ENCODE assay signal across 10 cellular contexts in the genomic region with DNA sequence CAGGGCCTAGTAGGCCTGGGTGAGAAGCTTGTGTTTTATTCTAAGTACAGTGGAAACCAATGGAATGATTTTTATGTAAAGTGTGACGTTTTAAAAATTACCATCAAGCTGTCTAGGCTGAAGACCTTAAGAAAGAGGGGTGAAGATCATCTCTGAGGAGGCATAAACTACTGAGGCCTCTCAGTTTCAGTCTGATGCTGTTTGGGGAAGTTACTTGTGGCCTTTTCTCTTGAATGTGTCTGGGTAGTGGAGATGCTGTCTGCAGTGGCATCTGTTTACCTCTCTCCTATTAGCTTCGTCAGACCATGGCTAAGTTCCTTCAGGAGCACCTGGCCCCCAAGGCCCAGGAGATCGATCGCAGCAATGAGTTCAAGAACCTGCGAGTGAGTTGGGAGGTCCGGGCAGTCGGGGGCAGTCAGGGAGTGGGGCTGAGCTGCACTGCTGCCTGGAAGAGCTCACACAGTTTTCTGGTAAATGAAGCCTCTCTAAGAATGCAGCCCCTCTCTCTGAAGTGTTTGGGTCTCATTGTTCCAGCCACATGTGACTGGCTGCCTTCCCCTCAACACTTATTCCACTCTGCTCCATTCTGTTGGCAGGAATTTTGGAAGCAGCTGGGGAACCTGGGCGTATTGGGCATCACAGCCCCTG. TPM values are rescaled to one million over a fixed set of nuclear protein-coding genes. Genes with fewer than 3 reads are reported as not detected.
A peak's percentile ranks its signal among the peaks of the same experiment; 100 is the strongest.
DNase-seq lines count a peak whose midpoint lies in the region; ATAC-seq and TF ChIP-seq lines count a peak whose summit lies in the region.
"Had no signal": no experiment of that assay in that cellular context is flagged by ENCODE, and none has a peak within 500 bp of the region (broad histone marks: within the 10 kb centered on the region; RNA-seq: fewer than 3 reads in every experiment).

No MANE protein-coding gene starts in this region.

- 89 to 93% methylated on average over 8 of the region's 8 CpGs for WGBS in ectodermal cell, 2 experiments

- no peaks in the 10 kb centered on the region for H3K27me3 ChIP-seq in GM06990 (replicated peaks; ENCODE audit: control insufficient read depth, insufficient read depth, low read length)
- H3K27me3 ChIP-seq in ectodermal cell (ENCODE audit: control insufficient read depth, insufficient read depth, low read length, poor library complexity, severe bottlenecking), result no peaks in the 10 kb centered on the region
- H3K27me3 ChIP-seq in lower lobe of right lung (ENCODE audit: low read depth), result no peaks in the 10 kb centered on the region
- H3K27me3 ChIP-seq: SJCRH30 had no signal

- peaks cover 22% of the 10 kb centered on the region for H3K36me3 ChIP-seq in GM06990 (ENCODE audit: control insufficient read depth, insufficient read depth, low read length)
- H3K36me3 ChIP-seq in ectodermal cell (ENCODE audit: control insufficient read depth, insufficient read depth, low read length), result peaks cover 24% of the 10 kb centered on the region
- peaks cover 48% of the 10 kb centered on the region for H3K36me3 ChIP-seq in lower lobe of right lung

- peak overlapping the region; percentile 16 for H3K27ac ChIP-seq in ectodermal cell (ENCODE audit: insufficient read depth, low read depth, low read length, poor library complexity, severe bottlenecking)
- no peak overlapping the region for H3K27ac ChIP-seq in lower lobe of right lung
- H3K27ac ChIP-seq: SJCRH30 had no signal

- ATAC-seq in HG03521 (IDR thresholded peaks at IDR 0.05; ENCODE audit: unreplicated experiment), result peak; percentile 40
- no peak for ATAC-seq in lower lobe of right lung
- ATAC-seq: right cardiac atrium had no signal

- no peaks in the 10 kb centered on the region for H3K9me3 ChIP-seq in ectodermal cell (ENCODE audit: control insufficient read depth, low read length)
- no peaks in the 10 kb centered on the region for H3K9me3 ChIP-seq in lower lobe of right lung
- H3K9me3 ChIP-seq: SJCRH30 had no signal

- H3K4me3 ChIP-seq in GM06990 (replicated peaks; ENCODE audit: low read depth, low read length) (peak overlapping the region; percentile 4; the same call in 1 of the 2 replicates), ectodermal cell (ENCODE audit: insufficient read depth, low read depth, low read length) (no peak overlapping the region), lower lobe of right lung (no peak overlapping the region)
- H3K4me3 ChIP-seq: SJCRH30 had no signal

- DNase-seq in GM06990 (ENCODE audit: extremely low read depth, insufficient read length), result peak; percentile 41
- peak; percentile 86 for DNase-seq in GM20000 (ENCODE audit: low spot score)
- no peak for DNase-seq in activated gamma-delta T cell (lab: John Stamatoyannopoulos, UW)
- no peak for DNase-seq in KBM-7
- DNase-seq in lower lobe of right lung, result no peak
- DNase-seq in NK-92 (lab: John Stamatoyannopoulos, UW; ENCODE audit: unreplicated experiment), result no peak
- DNase-seq: right cardiac atrium had no signal

- peaks cover 10% of the 10 kb centered on the region for H3K4me1 ChIP-seq in ectodermal cell (ENCODE audit: control insufficient read depth, insufficient read depth, low read length)
- H3K4me1 ChIP-seq in lower lobe of right lung, result peaks cover 22% of the 10 kb centered on the region

- TF ChIP-seq CTCF in GM06990 (IDR thresholded peaks at IDR 0.05; ENCODE audit: insufficient read depth, low read length, poor library complexity, severe bottlenecking) (no peak), GM20000 (IDR thresholded peaks at IDR 0.05; ENCODE audit: extremely low read depth, missing control alignments) (no peak), lower lobe of right lung (IDR thresholded peaks at IDR 0.05) (no peak)

- in situ Hi-C loops in KBM-7 (cut with MboI; ENCODE audit: low pct_unique_long_range_greater_than_20kb, low sequenced_read_pairs), result no loop called here

- intact Hi-C loops in lower lobe of right lung (cut with DNase I), result no loop called here

RNA-seq across cellular contexts. Expression of a gene that starts 1.9 kb away (rescaled TPM):
- 80.9 TPM for polyA plus RNA-seq in ectodermal cell (2013, experiment 1 of 4)
- polyA plus RNA-seq in ectodermal cell (2013, experiment 2 of 4), result 74.7 TPM
- polyA plus RNA-seq in ectodermal cell (2013, experiment 3 of 4), result 55.1 TPM
- polyA plus RNA-seq in ectodermal cell (2013, experiment 4 of 4), result 56.1 TPM
- 93.5 TPM for total RNA-seq in lower lobe of right lung

RNA-seq across cellular contexts. Expression of a gene that starts 24.9 kb away (rescaled TPM):
- polyA plus RNA-seq in ectodermal cell (2013, experiment 1 of 4), result 59.1 TPM
- 49.5 TPM for polyA plus RNA-seq in ectodermal cell (2013, experiment 2 of 4)
- polyA plus RNA-seq in ectodermal cell (2013, experiment 3 of 4), result 63.0 TPM
- 65.3 TPM for polyA plus RNA-seq in ectodermal cell (2013, experiment 4 of 4)
- 20.1 TPM for total RNA-seq in lower lobe of right lung

RNA-seq across cellular contexts. Expression of a gene that starts 33.3 kb away (rescaled TPM):
- 25.6 TPM for polyA plus RNA-seq in ectodermal cell (2013, experiment 1 of 4)
- polyA plus RNA-seq in ectodermal cell (2013, experiment 2 of 4), result 21.7 TPM
- 19.2 TPM for polyA plus RNA-seq in ectodermal cell (2013, experiment 3 of 4)
- polyA plus RNA-seq in ectodermal cell (2013, experiment 4 of 4), result 22.3 TPM
- 23.9 TPM for total RNA-seq in lower lobe of right lung

RNA-seq across cellular contexts. Expression of a gene that starts 49.4 kb away (rescaled TPM):
- 0.65 TPM for polyA plus RNA-seq in ectodermal cell (2013, experiment 1 of 4)
- 0.78 TPM for polyA plus RNA-seq in ectodermal cell (2013, experiment 2 of 4)
- polyA plus RNA-seq in ectodermal cell (2013, experiment 3 of 4), result 0.85 TPM
- polyA plus RNA-seq in ectodermal cell (2013, experiment 4 of 4), result 0.20 TPM
- 4.3 TPM for total RNA-seq in lower lobe of right lung

RNA-seq across cellular contexts. Expression of a gene that starts 56.6 kb away (rescaled TPM):
- polyA plus RNA-seq in ectodermal cell (2013, experiment 1 of 4), result not detected
- polyA plus RNA-seq in ectodermal cell (2013, experiment 2 of 4), result not detected
- polyA plus RNA-seq in ectodermal cell (2013, experiment 3 of 4), result not detected
- polyA plus RNA-seq in ectodermal cell (2013, experiment 4 of 4), result not detected
- not detected for total RNA-seq in lower lobe of right lung
- total RNA-seq: right cardiac atrium, SJCRH30 had no signal
- polyA plus RNA-seq: right cardiac atrium had no signal

Comparison
In these comparisons a context has a peak if more than half of its experiments do, and no peak if none do; other contexts are left out.
1. DNase-seq: peak in GM06990 (single experiment) and GM20000 (single experiment); none in activated gamma-delta T cell (single experiment), KBM-7 (single experiment), lower lobe of right lung (single experiment) and NK-92 (single experiment).